Comparison of ENCODE assay signal across 1 cellular context in the genomic region with DNA sequence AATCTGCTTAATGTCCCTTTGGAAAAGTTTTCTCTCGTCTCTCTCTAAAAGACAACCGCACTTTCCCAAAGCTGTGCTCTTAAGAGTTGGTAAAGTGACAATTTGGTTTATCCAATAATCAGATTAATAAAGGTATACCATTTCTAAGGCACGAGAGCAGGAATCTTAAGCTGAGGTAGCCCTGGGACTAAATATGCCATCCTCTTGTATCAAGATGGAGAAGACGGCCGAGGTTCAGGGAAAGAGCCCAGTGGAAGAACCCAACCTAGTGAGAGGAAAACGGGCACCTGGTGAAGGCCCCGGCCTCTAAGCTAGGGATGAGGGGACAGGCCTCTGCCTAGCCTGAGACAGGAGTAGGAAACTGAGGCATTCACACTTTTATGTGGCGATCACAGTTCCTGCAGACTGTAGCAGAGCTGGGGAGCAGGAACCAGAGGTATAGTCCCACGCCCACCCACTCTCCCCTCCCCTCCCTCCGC.
TF ChIP-seq lines count a peak whose summit lies in the region.

No MANE protein-coding gene starts in this region.

TF ChIP-seq in K562, 482 proteins besides CTCF, POLR2A, EP300 and RAD21 (continued from another document and continues in another):
- TF ChIP-seq, protein P1, sequence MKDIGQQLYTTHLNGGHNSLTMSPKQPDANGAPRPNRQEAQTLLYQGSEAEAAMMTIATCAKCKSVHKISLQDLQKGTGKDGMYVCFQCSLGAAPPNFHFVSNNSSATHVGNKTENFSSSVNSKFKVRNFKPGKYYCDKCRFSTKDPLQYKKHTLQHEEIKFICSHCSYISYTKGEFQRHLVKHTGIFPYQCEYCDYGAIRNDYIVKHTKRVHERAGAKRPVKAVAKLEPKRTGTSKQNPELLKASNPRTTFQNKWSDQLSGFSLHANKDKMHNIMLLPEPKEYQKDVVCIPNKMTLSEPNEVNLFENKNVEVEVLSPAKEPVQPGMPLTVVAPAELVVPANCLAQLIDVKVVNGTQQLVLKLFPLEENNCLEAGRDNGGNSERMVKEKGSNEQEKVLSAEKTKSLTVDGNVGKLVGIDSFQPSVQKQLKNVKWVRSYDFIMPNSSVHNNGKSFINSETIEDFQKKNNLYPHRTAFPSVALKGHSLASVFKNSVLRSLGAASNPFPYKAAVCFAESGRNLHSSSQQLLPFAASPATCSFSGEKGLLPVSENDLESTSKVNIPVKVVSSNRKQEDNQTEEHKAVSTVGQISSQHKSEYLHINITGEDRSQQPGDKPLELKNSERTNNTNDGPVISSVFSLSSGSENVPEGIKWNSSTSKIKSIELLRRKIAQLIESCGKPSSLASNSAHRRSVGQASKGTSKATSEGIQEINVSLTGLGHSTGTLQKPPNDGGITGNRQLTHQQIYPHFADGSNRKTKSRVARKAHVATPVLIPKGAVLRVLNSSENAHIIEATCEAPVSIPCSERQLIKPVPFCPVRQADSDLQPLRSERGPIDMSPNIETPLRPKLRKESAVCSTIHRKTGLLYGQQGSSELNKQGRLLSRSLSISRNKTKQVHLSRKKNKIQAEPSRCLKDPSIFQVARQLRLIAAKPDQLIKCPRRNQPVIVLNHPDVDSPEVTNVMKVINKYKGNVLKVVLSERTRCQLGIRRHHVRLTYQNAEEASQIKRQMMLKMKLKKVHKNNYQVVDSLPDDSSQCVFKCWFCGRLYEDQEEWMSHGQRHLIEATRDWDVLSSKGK (CRISPR knock-in tag; IDR thresholded peaks at IDR 0.05): no peak
- TF ChIP-seq ZNF76 (CRISPR knock-in tag; IDR thresholded peaks at IDR 0.05; ENCODE audit: borderline replicate concordance): no peak
- no peak for TF ChIP-seq ZNF764 (CRISPR knock-in tag; IDR thresholded peaks at IDR 0.05; ENCODE audit: low read depth)
- 0 out of 2 replicates have a peak, but pooled peaks have one; percentile 35 for TF ChIP-seq CBX1 (IDR thresholded peaks at IDR 0.05; ENCODE audit: low read depth)
- TF ChIP-seq PURB (CRISPR knock-in tag; IDR thresholded peaks at IDR 0.05; ENCODE audit: low read depth): no peak
- no peak for TF ChIP-seq RAD51 (IDR thresholded peaks at IDR 0.05; ENCODE audit: borderline replicate concordance, low read depth)
- TF ChIP-seq NFATC3 (IDR thresholded peaks at IDR 0.05): no peak
- no peak for TF ChIP-seq BDP1 (IDR thresholded peaks at IDR 0.05; ENCODE audit: insufficient read depth, insufficient read length)
- 0 out of 2 replicates have a peak, but pooled peaks have one; percentile 21 for TF ChIP-seq KLF13 (tag; IDR thresholded peaks at IDR 0.05; ENCODE audit: borderline replicate concordance, low read depth)
- no peak for TF ChIP-seq ELF4 (CRISPR knock-in tag; IDR thresholded peaks at IDR 0.05)
- no peak for TF ChIP-seq ZNF133 (CRISPR knock-in tag; IDR thresholded peaks at IDR 0.05)
- 0 out of 2 replicates have a peak, but pooled peaks have one; percentile 51 for TF ChIP-seq MTA1 (IDR thresholded peaks at IDR 0.05; ENCODE audit: borderline replicate concordance)
- no peak for TF ChIP-seq ILK (tag; IDR thresholded peaks at IDR 0.05; ENCODE audit: borderline replicate concordance, low read depth)
- no peak for TF ChIP-seq FIP1L1 (IDR thresholded peaks at IDR 0.05; ENCODE audit: low read depth, low read length, poor library complexity, severe bottlenecking)
- no peak for TF ChIP-seq MAFF (IDR thresholded peaks at IDR 0.05; ENCODE audit: low read length)
- no peak for TF ChIP-seq PHF21A (IDR thresholded peaks at IDR 0.05; ENCODE audit: borderline replicate concordance, low read depth)
- peak; percentile 39; the same call in 1 of the 2 replicates for TF ChIP-seq ZNF778 (CRISPR knock-in tag; IDR thresholded peaks at IDR 0.05)
- TF ChIP-seq SREBF2 (CRISPR knock-in tag; IDR thresholded peaks at IDR 0.05): no peak
- no peak for TF ChIP-seq ZNF174 (CRISPR knock-in tag; IDR thresholded peaks at IDR 0.05)
- no peak for TF ChIP-seq FOXM1 (IDR thresholded peaks at IDR 0.05; ENCODE audit: low read depth)
- TF ChIP-seq FOXM1 (CRISPR knock-in tag; IDR thresholded peaks at IDR 0.05; ENCODE audit: low read depth): no peak
- TF ChIP-seq MYC (IDR thresholded peaks at IDR 0.05; ENCODE audit: low read depth, low read length): no peak
- no peak for TF ChIP-seq MYC (CRISPR knock-in tag; IDR thresholded peaks at IDR 0.05; ENCODE audit: borderline replicate concordance, low read depth)
- no peak for TF ChIP-seq HIVEP1 (CRISPR knock-in tag; IDR thresholded peaks at IDR 0.05)
- TF ChIP-seq MTA2 (IDR thresholded peaks at IDR 0.05; ENCODE audit: low read depth): no peak
- TF ChIP-seq, protein P2, sequence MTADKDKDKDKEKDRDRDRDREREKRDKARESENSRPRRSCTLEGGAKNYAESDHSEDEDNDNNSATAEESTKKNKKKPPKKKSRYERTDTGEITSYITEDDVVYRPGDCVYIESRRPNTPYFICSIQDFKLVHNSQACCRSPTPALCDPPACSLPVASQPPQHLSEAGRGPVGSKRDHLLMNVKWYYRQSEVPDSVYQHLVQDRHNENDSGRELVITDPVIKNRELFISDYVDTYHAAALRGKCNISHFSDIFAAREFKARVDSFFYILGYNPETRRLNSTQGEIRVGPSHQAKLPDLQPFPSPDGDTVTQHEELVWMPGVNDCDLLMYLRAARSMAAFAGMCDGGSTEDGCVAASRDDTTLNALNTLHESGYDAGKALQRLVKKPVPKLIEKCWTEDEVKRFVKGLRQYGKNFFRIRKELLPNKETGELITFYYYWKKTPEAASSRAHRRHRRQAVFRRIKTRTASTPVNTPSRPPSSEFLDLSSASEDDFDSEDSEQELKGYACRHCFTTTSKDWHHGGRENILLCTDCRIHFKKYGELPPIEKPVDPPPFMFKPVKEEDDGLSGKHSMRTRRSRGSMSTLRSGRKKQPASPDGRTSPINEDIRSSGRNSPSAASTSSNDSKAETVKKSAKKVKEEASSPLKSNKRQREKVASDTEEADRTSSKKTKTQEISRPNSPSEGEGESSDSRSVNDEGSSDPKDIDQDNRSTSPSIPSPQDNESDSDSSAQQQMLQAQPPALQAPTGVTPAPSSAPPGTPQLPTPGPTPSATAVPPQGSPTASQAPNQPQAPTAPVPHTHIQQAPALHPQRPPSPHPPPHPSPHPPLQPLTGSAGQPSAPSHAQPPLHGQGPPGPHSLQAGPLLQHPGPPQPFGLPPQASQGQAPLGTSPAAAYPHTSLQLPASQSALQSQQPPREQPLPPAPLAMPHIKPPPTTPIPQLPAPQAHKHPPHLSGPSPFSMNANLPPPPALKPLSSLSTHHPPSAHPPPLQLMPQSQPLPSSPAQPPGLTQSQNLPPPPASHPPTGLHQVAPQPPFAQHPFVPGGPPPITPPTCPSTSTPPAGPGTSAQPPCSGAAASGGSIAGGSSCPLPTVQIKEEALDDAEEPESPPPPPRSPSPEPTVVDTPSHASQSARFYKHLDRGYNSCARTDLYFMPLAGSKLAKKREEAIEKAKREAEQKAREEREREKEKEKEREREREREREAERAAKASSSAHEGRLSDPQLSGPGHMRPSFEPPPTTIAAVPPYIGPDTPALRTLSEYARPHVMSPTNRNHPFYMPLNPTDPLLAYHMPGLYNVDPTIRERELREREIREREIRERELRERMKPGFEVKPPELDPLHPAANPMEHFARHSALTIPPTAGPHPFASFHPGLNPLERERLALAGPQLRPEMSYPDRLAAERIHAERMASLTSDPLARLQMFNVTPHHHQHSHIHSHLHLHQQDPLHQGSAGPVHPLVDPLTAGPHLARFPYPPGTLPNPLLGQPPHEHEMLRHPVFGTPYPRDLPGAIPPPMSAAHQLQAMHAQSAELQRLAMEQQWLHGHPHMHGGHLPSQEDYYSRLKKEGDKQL (CRISPR knock-in tag; IDR thresholded peaks at IDR 0.05; ENCODE audit: borderline replicate concordance): no peak
- TF ChIP-seq, protein P3, sequence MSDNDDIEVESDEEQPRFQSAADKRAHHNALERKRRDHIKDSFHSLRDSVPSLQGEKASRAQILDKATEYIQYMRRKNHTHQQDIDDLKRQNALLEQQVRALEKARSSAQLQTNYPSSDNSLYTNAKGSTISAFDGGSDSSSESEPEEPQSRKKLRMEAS (CRISPR knock-in tag; IDR thresholded peaks at IDR 0.05): no peak
- TF ChIP-seq, protein P4, sequence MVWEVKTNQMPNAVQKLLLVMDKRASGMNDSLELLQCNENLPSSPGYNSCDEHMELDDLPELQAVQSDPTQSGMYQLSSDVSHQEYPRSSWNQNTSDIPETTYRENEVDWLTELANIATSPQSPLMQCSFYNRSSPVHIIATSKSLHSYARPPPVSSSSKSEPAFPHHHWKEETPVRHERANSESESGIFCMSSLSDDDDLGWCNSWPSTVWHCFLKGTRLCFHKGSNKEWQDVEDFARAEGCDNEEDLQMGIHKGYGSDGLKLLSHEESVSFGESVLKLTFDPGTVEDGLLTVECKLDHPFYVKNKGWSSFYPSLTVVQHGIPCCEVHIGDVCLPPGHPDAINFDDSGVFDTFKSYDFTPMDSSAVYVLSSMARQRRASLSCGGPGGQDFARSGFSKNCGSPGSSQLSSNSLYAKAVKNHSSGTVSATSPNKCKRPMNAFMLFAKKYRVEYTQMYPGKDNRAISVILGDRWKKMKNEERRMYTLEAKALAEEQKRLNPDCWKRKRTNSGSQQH (CRISPR knock-in tag; IDR thresholded peaks at IDR 0.05): no peak
- TF ChIP-seq YY1 (IDR thresholded peaks at IDR 0.05; ENCODE audit: borderline replicate concordance in 1 of 3, control insufficient read depth in 1 of 3, extremely low read depth in 1 of 3, insufficient read depth in 3 of 3, insufficient read length in 1 of 3, insufficient replicate concordance in 2 of 3, low read depth in 1 of 3, low read length in 2 of 3): no peak
- TF ChIP-seq, protein P5, sequence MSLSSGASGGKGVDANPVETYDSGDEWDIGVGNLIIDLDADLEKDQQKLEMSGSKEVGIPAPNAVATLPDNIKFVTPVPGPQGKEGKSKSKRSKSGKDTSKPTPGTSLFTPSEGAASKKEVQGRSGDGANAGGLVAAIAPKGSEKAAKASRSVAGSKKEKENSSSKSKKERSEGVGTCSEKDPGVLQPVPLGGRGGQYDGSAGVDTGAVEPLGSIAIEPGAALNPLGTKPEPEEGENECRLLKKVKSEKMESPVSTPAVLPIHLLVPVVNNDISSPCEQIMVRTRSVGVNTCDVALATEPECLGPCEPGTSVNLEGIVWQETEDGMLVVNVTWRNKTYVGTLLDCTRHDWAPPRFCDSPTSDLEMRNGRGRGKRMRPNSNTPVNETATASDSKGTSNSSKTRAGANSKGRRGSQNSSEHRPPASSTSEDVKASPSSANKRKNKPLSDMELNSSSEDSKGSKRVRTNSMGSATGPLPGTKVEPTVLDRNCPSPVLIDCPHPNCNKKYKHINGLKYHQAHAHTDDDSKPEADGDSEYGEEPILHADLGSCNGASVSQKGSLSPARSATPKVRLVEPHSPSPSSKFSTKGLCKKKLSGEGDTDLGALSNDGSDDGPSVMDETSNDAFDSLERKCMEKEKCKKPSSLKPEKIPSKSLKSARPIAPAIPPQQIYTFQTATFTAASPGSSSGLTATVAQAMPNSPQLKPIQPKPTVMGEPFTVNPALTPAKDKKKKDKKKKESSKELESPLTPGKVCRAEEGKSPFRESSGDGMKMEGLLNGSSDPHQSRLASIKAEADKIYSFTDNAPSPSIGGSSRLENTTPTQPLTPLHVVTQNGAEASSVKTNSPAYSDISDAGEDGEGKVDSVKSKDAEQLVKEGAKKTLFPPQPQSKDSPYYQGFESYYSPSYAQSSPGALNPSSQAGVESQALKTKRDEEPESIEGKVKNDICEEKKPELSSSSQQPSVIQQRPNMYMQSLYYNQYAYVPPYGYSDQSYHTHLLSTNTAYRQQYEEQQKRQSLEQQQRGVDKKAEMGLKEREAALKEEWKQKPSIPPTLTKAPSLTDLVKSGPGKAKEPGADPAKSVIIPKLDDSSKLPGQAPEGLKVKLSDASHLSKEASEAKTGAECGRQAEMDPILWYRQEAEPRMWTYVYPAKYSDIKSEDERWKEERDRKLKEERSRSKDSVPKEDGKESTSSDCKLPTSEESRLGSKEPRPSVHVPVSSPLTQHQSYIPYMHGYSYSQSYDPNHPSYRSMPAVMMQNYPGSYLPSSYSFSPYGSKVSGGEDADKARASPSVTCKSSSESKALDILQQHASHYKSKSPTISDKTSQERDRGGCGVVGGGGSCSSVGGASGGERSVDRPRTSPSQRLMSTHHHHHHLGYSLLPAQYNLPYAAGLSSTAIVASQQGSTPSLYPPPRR (CRISPR knock-in tag; IDR thresholded peaks at IDR 0.05; ENCODE audit: borderline replicate concordance): no peak
- no peak for TF ChIP-seq SMARCA5 (IDR thresholded peaks at IDR 0.05)
- TF ChIP-seq SUPT5H (IDR thresholded peaks at IDR 0.05): no peak
- no peak for TF ChIP-seq HLTF (IDR thresholded peaks at IDR 0.05)
- no peak for TF ChIP-seq NFIX (CRISPR knock-in tag; IDR thresholded peaks at IDR 0.05; ENCODE audit: low read depth)
- no peak for TF ChIP-seq JUND (IDR thresholded peaks at IDR 0.05; ENCODE audit: borderline replicate concordance, low read depth, low read length)
- no peak for TF ChIP-seq JUND (tag; IDR thresholded peaks at IDR 0.05; ENCODE audit: borderline replicate concordance, low read depth, low read length)
- TF ChIP-seq ZNF354B (CRISPR knock-in tag; IDR thresholded peaks at IDR 0.05): no peak
- TF ChIP-seq, protein P6, sequence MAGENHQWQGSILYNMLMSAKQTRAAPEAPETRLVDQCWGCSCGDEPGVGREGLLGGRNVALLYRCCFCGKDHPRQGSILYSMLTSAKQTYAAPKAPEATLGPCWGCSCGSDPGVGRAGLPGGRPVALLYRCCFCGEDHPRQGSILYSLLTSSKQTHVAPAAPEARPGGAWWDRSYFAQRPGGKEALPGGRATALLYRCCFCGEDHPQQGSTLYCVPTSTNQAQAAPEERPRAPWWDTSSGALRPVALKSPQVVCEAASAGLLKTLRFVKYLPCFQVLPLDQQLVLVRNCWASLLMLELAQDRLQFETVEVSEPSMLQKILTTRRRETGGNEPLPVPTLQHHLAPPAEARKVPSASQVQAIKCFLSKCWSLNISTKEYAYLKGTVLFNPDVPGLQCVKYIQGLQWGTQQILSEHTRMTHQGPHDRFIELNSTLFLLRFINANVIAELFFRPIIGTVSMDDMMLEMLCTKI (IDR thresholded peaks at IDR 0.05; ENCODE audit: partially characterized antibody): no peak
- TF ChIP-seq JUNB (CRISPR knock-in tag; conservative IDR thresholded peaks at IDR 0.05): no peak
- TF ChIP-seq EWSR1 (IDR thresholded peaks at IDR 0.05; ENCODE audit: borderline replicate concordance, low read depth, partially characterized antibody): no peak
- no peak for TF ChIP-seq ADNP (tag; IDR thresholded peaks at IDR 0.05)
- TF ChIP-seq ZNF384 (IDR thresholded peaks at IDR 0.05; ENCODE audit: low read depth, low read length): no peak
- no peak for TF ChIP-seq SETDB1 (IDR thresholded peaks at IDR 0.05; ENCODE audit: low read length)
- TF ChIP-seq, protein P7, sequence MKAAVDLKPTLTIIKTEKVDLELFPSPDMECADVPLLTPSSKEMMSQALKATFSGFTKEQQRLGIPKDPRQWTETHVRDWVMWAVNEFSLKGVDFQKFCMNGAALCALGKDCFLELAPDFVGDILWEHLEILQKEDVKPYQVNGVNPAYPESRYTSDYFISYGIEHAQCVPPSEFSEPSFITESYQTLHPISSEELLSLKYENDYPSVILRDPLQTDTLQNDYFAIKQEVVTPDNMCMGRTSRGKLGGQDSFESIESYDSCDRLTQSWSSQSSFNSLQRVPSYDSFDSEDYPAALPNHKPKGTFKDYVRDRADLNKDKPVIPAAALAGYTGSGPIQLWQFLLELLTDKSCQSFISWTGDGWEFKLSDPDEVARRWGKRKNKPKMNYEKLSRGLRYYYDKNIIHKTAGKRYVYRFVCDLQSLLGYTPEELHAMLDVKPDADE (conservative IDR thresholded peaks at IDR 0.05; ENCODE audit: control insufficient read depth, low read depth, low read length): no peak
